Comparison of ENCODE assay signal across 8 cellular contexts in genomic region chr16:5071681-5072333, GRCh38. TPM values are rescaled to one million over a fixed set of nuclear protein-coding genes. Genes with fewer than 3 reads are reported as not detected.
DNase-seq lines count a peak whose midpoint lies in the region; ATAC-seq, FAIRE-seq and TF ChIP-seq lines count a peak whose summit lies in the region.

ALG1 (plus strand) TSS chr16:5071843; CDS start chr16:5071850, 7 bp downstream.

- H3K27ac ChIP-seq in left ventricle myocardium inferior (replicated peaks) (peak within 1 kb of the TSS; percentile 91), psoas muscle (peak within 1 kb of the TSS; percentile 81), urinary bladder (ENCODE audit: low read depth) (peak within 1 kb of the TSS; percentile 77)

- H3K9me3 ChIP-seq in left ventricle myocardium inferior (replicated peaks) (no peaks in the 10 kb centered on the region), psoas muscle (no peaks in the 10 kb centered on the region)

- H3K4me1 ChIP-seq in left ventricle myocardium inferior (peaks cover 22% of the 10 kb centered on the region), psoas muscle (peaks cover 10% of the 10 kb centered on the region), urinary bladder (ENCODE audit: insufficient read depth) (no peaks in the 10 kb centered on the region)

- H3K27me3 ChIP-seq in left ventricle myocardium inferior (ENCODE audit: low read depth) (no peaks in the 10 kb centered on the region), psoas muscle (ENCODE audit: insufficient read depth in 3 of 3, low read length in 2 of 3) (no peaks in the 10 kb centered on the region)

- intact Hi-C loops in T-helper 1 cell treated with Interleukin-12 subunit alpha and Interleukin-12 subunit beta and Interleukin-4 antibody, amounts not matched to agents 30 ng/mL and 1 ng/mL, for 36 hours (cut with micrococcal nuclease): loop anchor here (1.0 to 5.0 kb wide), 7 partner anchors 25 to 340 kb away; partner anchors contain the start of genes ANKS3, DNAAF8, EEF2KMT and GLYR1
- intact Hi-C loops in left ventricle myocardium inferior (cut with micrococcal nuclease) (no loop called here), psoas muscle (cut with DNase I) (no loop called here)

- H3K4me3 ChIP-seq in left ventricle myocardium inferior (peak within 1 kb of the TSS; percentile 91), psoas muscle (peak within 1 kb of the TSS; percentile 79), urinary bladder (ENCODE audit: low read depth, low read length) (peak within 1 kb of the TSS; percentile 56)

- FAIRE-seq in GM12892 (lab: Jason Lieb, UNC): peak; percentile 91

- TF ChIP-seq CTCF in left ventricle myocardium inferior (IDR thresholded peaks at IDR 0.05; ENCODE audit: borderline replicate concordance) (no peak), psoas muscle (IDR thresholded peaks at IDR 0.05) (no peak)

- DNase-seq in GM12892 (ENCODE audit: insufficient read length) (peak; percentile 92), NCI-H1105 treated with DMSO at 0.1 percent for 48 hours (lab: John Stamatoyannopoulos, UW) (peak; percentile 71), amniotic epithelial cell (ENCODE audit: low read depth) (peak; percentile 69), left ventricle myocardium inferior (peak; percentile 90), psoas muscle (peak; percentile 92 to 96)

- 0 to 1% (median 0%) methylated on average over 53 of the region's 53 CpGs for WGBS in psoas muscle, 3 donors
- under 1% methylated on average over 53 of the region's 53 CpGs for WGBS in urinary bladder

- TF ChIP-seq POLR2A in GM12892 (IDR thresholded peaks at IDR 0.05; ENCODE audit: low read depth, low read length): peak; percentile 96

- H3K36me3 ChIP-seq in left ventricle myocardium inferior (peaks cover 22% of the 10 kb centered on the region), psoas muscle (ENCODE audit: insufficient read depth in 1 of 2, low read depth in 1 of 2) (peaks cover 0 to 37% of the 10 kb centered on the region in 2 donors), urinary bladder (ENCODE audit: insufficient read depth) (no peaks in the 10 kb centered on the region)

- ATAC-seq in HG02678 (IDR thresholded peaks at IDR 0.05; ENCODE audit: unreplicated experiment) (peak; percentile 84), psoas muscle (peak; percentile 95 to 98 (median 96))

RNA-seq across cellular contexts. Expression of gene ALG1, which starts in this region (rescaled TPM):
- 8.6 TPM for polyA plus RNA-seq in GM12892 (2012; ENCODE audit: missing spikeins)
- 34.1 and 34.5 TPM in 2 replicates for total RNA-seq in T-helper 1 cell treated with Interleukin-12 subunit alpha and Interleukin-12 subunit beta and Interleukin-4 antibody, amounts not matched to agents 30 ng/mL and 1 ng/mL, for 36 hours
- total RNA-seq in left ventricle myocardium inferior (7.3 TPM), psoas muscle (1 to 10 TPM; 4.9 to 9.3 (median 6.4) TPM), urinary bladder (15.1 TPM)
- polyA plus RNA-seq in psoas muscle (10 to 100 TPM in 2 of 3 donors, 1 to 10 TPM in 1; 7.3 to 13.1 (median 11.2) TPM), urinary bladder (18.5 TPM)

Comparison
In these comparisons a context has a peak if more than half of its experiments do, and no peak if none do; other contexts are left out.
1. Peak in every context shown above with its lines: DNase-seq, ATAC-seq, H3K4me3 ChIP-seq and H3K27ac ChIP-seq.